14 cellular contexts compared by ENCODE assay signal in the genomic region with DNA sequence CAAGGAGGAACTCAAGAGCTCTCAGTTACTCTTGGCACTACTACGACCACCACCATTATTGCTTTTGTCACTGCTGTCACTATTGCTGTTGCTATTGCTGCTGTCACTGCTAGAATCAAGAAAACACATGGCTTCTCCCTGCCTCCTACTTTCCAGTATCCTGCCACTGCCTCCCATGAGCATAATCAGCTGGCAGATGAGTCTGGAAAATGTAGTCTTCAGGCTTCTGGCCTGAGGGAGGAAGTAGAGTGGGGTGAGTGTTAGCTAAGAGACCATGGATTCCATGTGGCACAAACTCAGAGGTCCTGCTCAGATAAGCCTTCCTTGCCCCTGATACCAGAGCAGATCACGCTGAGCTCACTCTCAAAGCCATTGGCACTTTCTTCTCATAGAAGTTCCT.
"Had no signal": no experiment of that assay in that cellular context is flagged by ENCODE, and none has a peak within 500 bp of the region (broad histone marks: within the 10 kb centered on the region; RNA-seq: fewer than 3 reads in every experiment).

No MANE protein-coding gene starts in this region.

- H3K36me3 Mint-ChIP-seq: memory B cell had no signal

- H3K36me3 ChIP-seq: ascending aorta, gastrocnemius medialis, left lung, right lobe of liver had no signal

- H3K4me3 Mint-ChIP-seq: activated naive CD8-positive, alpha-beta T cell treated with anti-CD3 and anti-CD28 coated beads, Interleukin-2, amount 50 U/mL, for 24 hours; memory B cell; nephron had no signal

- H3K4me3 ChIP-seq: ascending aorta, gastrocnemius medialis, left lung, psoas muscle, right lobe of liver, testis had no signal

- H3K27ac ChIP-seq: ascending aorta, gastrocnemius medialis, left lung, psoas muscle, right lobe of liver, testis had no signal

- H3K27ac Mint-ChIP-seq: activated naive CD8-positive, alpha-beta T cell treated with anti-CD3 and anti-CD28 coated beads, Interleukin-2, amount 50 U/mL, for 24 hours; memory B cell; nephron had no signal

- H3K4me1 Mint-ChIP-seq: memory B cell had no signal

- H3K4me1 ChIP-seq: ascending aorta, psoas muscle, testis had no signal

- DNase-seq: activated CD4-positive, alpha-beta T cell treated with anti-CD3 and anti-CD28 coated beads for 4 hours; activated naive CD4-positive, alpha-beta T cell treated with Interleukin-2 at 50 U/mL for 16 hours; activated naive CD8-positive, alpha-beta T cell treated with anti-CD3 and anti-CD28 coated beads, Interleukin-2, amount 50 U/mL, for 24 hours; gastrocnemius medialis; islet precursor cell; left lung; psoas muscle; right lobe of liver; stimulated activated CD4-positive, alpha-beta T cell treated with anti-CD3 and anti-CD28 coated beads, Interleukin-2, amount 100 ng/mL, for 24 hours; stimulated activated naive CD4-positive, alpha-beta T cell treated with Interleukin-2 at 50 U/mL for 16 hours; testis had no signal

- H3K9me3 Mint-ChIP-seq: activated naive CD8-positive, alpha-beta T cell treated with anti-CD3 and anti-CD28 coated beads, Interleukin-2, amount 50 U/mL, for 24 hours; memory B cell; nephron had no signal

- ATAC-seq: activated naive CD8-positive, alpha-beta T cell treated with anti-CD3 and anti-CD28 coated beads, Interleukin-2, amount 50 U/mL, for 24 hours; gastrocnemius medialis; left lung; psoas muscle; right lobe of liver had no signal

- H3K9me3 ChIP-seq: ascending aorta, gastrocnemius medialis, left lung, psoas muscle, right lobe of liver, testis had no signal

- H3K27me3 ChIP-seq: ascending aorta, gastrocnemius medialis, left lung, right lobe of liver, testis had no signal
